9 cellular contexts compared by ENCODE assay signal in genomic region chr17:77385750-77386501, GRCh38.
DNase-seq lines count a peak whose midpoint lies in the region; ATAC-seq and TF ChIP-seq lines count a peak whose summit lies in the region.
"Had no signal": no experiment of that assay in that cellular context is flagged by ENCODE, and none has a peak within 500 bp of the region (broad histone marks: within the 10 kb centered on the region; RNA-seq: fewer than 3 reads in every experiment).

No MANE protein-coding gene starts in this region.

- no peaks in the 10 kb centered on the region for H3K9me3 ChIP-seq in heart right ventricle

- H3K27ac Mint-ChIP-seq in activated CD4-positive, alpha-beta memory T cell treated with anti-CD3 and anti-CD28 coated beads for 36 hours = peak overlapping the region; percentile 58

- peak in 7 of 8 donors; percentile 4 to 45 (median 32) for ATAC-seq in heart right ventricle
- peak; percentile 5 for ATAC-seq in sciatic nerve

- 27 to 54% methylated on average over 16 of the region's 16 CpGs for WGBS in heart right ventricle, 2 donors

- no peak for TF ChIP-seq CTCF in heart right ventricle (IDR thresholded peaks at IDR 0.05)

- H3K36me3 ChIP-seq in heart right ventricle = no peaks in the 10 kb centered on the region

- no peaks in the 10 kb centered on the region for H3K27me3 ChIP-seq in heart right ventricle

- no peaks in the 10 kb centered on the region for H3K9me3 Mint-ChIP-seq in activated CD4-positive, alpha-beta memory T cell treated with anti-CD3 and anti-CD28 coated beads for 36 hours

- no peak overlapping the region for H3K4me3 Mint-ChIP-seq in activated CD4-positive, alpha-beta memory T cell treated with anti-CD3 and anti-CD28 coated beads for 36 hours

- H3K4me3 ChIP-seq in heart right ventricle = no peak overlapping the region

- peaks cover 57 to 100% (median 94%) of the 10 kb centered on the region in 9 donors for H3K4me1 ChIP-seq in heart right ventricle

- no peaks in the 10 kb centered on the region for H3K36me3 Mint-ChIP-seq in activated CD4-positive, alpha-beta memory T cell treated with anti-CD3 and anti-CD28 coated beads for 36 hours

- intact Hi-C loops in activated CD4-positive, alpha-beta memory T cell treated with anti-CD3 and anti-CD28 coated beads for 36 hours (cut with micrococcal nuclease) = no loop called here
- intact Hi-C loops in heart right ventricle (cut with DNase I) (loop anchor here in 3 of 10 donors (5.0 to 10.0 kb wide), 4 partner anchors 34 to 54 kb away; no protein-coding TSS in a partner anchor), sciatic nerve (cut with DNase I) (no loop called here)

- CTCF ChIA-PET in activated CD4-positive, alpha-beta memory T cell treated with anti-CD3 and anti-CD28 coated beads for 36 hours (lab: Charles Lee) = interaction anchor here (1.1 kb wide), 1 partner anchor 14 kb away, joined by 4 read pairs; no protein-coding TSS in a partner anchor
- CTCF ChIA-PET in HEK293T (lab: Yijun Ruan, JAX) = no interaction called here

- DNase-seq in EH (ENCODE audit: low read depth) (peak; percentile 43), heart right ventricle (peak in 1 of 2 donors; percentile 67), sciatic nerve (ENCODE audit: low spot score) (no peak), NCI-H1048 (lab: John Stamatoyannopoulos, UW) (no peak), HEK293T (ENCODE audit: extremely low spot score) (no peak), amniotic stem cell (lab: John Stamatoyannopoulos, UW) (no peak), mesenteric fat pad (ENCODE audit: low spot score) (no peak)
- DNase-seq in activated CD4-positive, alpha-beta memory T cell treated with anti-CD3 and anti-CD28 coated beads for 36 hours = peak; percentile 56
- DNase-seq: NCI-H1417 had no signal

- H3K27ac ChIP-seq in heart right ventricle = peak overlapping the region in 9 of 10 donors; percentile 43 to 91 (median 85)

- peaks cover 78% of the 10 kb centered on the region for H3K4me1 Mint-ChIP-seq in activated CD4-positive, alpha-beta memory T cell treated with anti-CD3 and anti-CD28 coated beads for 36 hours (ENCODE audit: low read depth)

- POLR2A ChIA-PET in activated CD4-positive, alpha-beta memory T cell treated with anti-CD3 and anti-CD28 coated beads for 36 hours (lab: Charles Lee) = no interaction called here
- POLR2A ChIA-PET in HEK293T (lab: Yijun Ruan, JAX) = no interaction called here

- no peaks in the 10 kb centered on the region for H3K27me3 Mint-ChIP-seq in activated CD4-positive, alpha-beta memory T cell treated with anti-CD3 and anti-CD28 coated beads for 36 hours

TF ChIP-seq in HEK293T, 16 proteins besides CTCF, POLR2A, EP300 and RAD21:
- TF ChIP-seq CTBP1 (IDR thresholded peaks at IDR 0.05; ENCODE audit: borderline replicate concordance) (no peak), PKNOX1 (IDR thresholded peaks at IDR 0.05) (no peak)

Comparison
In these comparisons a context has a peak if more than half of its experiments do, and no peak if none do; other contexts are left out.
1. DNase-seq: peak in EH (single experiment) and activated CD4-positive, alpha-beta memory T cell treated with anti-CD3 and anti-CD28 coated beads for 36 hours (single experiment); none in sciatic nerve (single experiment), NCI-H1048 (single experiment), HEK293T (single experiment), amniotic stem cell (single experiment) and mesenteric fat pad (single experiment).